33 cellular contexts compared by ENCODE assay signal in genomic region chr14:68418192-68419118, GRCh38.
A peak's percentile ranks its signal among the peaks of the same experiment; 100 is the strongest.
DNase-seq lines count a peak whose midpoint lies in the region; ATAC-seq, FAIRE-seq and TF ChIP-seq lines count a peak whose summit lies in the region.
"Had no signal": no experiment of that assay in that cellular context is flagged by ENCODE, and none has a peak within 500 bp of the region (broad histone marks: within the 10 kb centered on the region; RNA-seq: fewer than 3 reads in every experiment).

No MANE protein-coding gene starts in this region.

- H4K20me1 ChIP-seq in K562 (replicated peaks; ENCODE audit: control insufficient read depth, insufficient read depth, low read length): no peaks in the 10 kb centered on the region

- no peak for ATAC-seq in K562
- ATAC-seq in activated T-helper 17 cell treated with anti-CD3 and anti-CD28 coated beads, Interleukin-2, amount 50 U/mL, for 72 hours (replicated peaks): no peak
- ATAC-seq: foreskin keratinocyte; left ventricle myocardium superior; naive thymus-derived CD8-positive, alpha-beta T cell; PC-3 had no signal

- TF ChIP-seq RAD21 in K562 (CRISPR knock-in tag; conservative IDR thresholded peaks at IDR 0.05 in 1 of 2, IDR thresholded peaks at IDR 0.05 in 1 of 2): no peak

- H3K4me3 ChIP-seq in K562 (no peak overlapping the region), ovary (no peak overlapping the region), urinary bladder (ENCODE audit: low read depth, low read length) (no peak overlapping the region), mesendoderm (ENCODE audit: low read length) (no peak overlapping the region)
- H3K4me3 ChIP-seq: esophagus squamous epithelium, thoracic aorta had no signal

- DNase-seq in GM19239 (ENCODE audit: insufficient read length, low spot score) (no peak), K562 (ENCODE audit: extremely low read depth in 1 of 4, low spot score in 3 of 4) (no peak), ovary (no peak), mesendoderm (no peak), NCI-H1930 (lab: John Stamatoyannopoulos, UW) (no peak)
- DNase-seq: activated CD4-positive, alpha-beta T cell treated with anti-CD3 and anti-CD28 coated beads, Interleukin-2, amount 50 U/mL, for 1 hour; activated CD4-positive, CD25-positive, alpha-beta regulatory T cell; activated naive CD4-positive, alpha-beta T cell; activated T-cell treated with anti-CD3 and anti-CD28 coated beads, Interleukin-2, amount 50 U/mL, for 48 hours; C1 segment of cervical spinal cord; Caco-2; DMS53; esophagus squamous epithelium; GOT3; head of caudate nucleus; islet precursor cell; left ventricle myocardium superior; naive thymus-derived CD8-positive, alpha-beta T cell; NCI-H1105; NCI-H187; NCI-H2227 treated with DMSO at 0.1 percent for 48 hours; NCI-H526 treated with DMSO at 0.1 percent for 48 hours; PC-3; retina; SK-N-SH had no signal

- no peaks in the 10 kb centered on the region for H3K36me3 ChIP-seq in K562 (ENCODE audit: control insufficient read depth, insufficient read depth, low read length)
- H3K36me3 ChIP-seq in ovary: no peaks in the 10 kb centered on the region
- H3K36me3 ChIP-seq in urinary bladder (ENCODE audit: insufficient read depth): no peaks in the 10 kb centered on the region
- H3K36me3 ChIP-seq in mesendoderm (ENCODE audit: control insufficient read depth, insufficient read depth, low read length): no peaks in the 10 kb centered on the region
- H3K36me3 ChIP-seq: esophagus squamous epithelium, thoracic aorta had no signal

- no peak overlapping the region for H2BK5ac ChIP-seq in mesendoderm (ENCODE audit: low read length)

- no peak overlapping the region for H3K4ac ChIP-seq in mesendoderm (ENCODE audit: low read depth, low read length)

- TF ChIP-seq EP300 in K562 (IDR thresholded peaks at IDR 0.05; ENCODE audit: low read length) (no peak), ovary (IDR thresholded peaks at IDR 0.05) (no peak)

- H3K79me2 ChIP-seq in K562 (ENCODE audit: control insufficient read depth, insufficient read depth, low read length): no peaks in the 10 kb centered on the region
- no peaks in the 10 kb centered on the region for H3K79me2 ChIP-seq in mesendoderm (ENCODE audit: control insufficient read depth, insufficient read depth, low read length)

- no peak for TF ChIP-seq CTCF in K562 (IDR thresholded peaks at IDR 0.05 in 2 of 3, conservative IDR thresholded peaks at IDR 0.05 in 1 of 3; ENCODE audit: insufficient read depth in 2 of 3, low read depth in 1 of 3, low read length in 3 of 3)
- TF ChIP-seq CTCF in ovary (IDR thresholded peaks at IDR 0.05): no peak

- no peaks in the 10 kb centered on the region for H3K9me1 ChIP-seq in K562 (ENCODE audit: control insufficient read depth, insufficient read depth, low read length)

- no peaks in the 10 kb centered on the region for H3K36me3 Mint-ChIP-seq in activated T-helper 17 cell treated with anti-CD3 and anti-CD28 coated beads, Interleukin-2, amount 50 U/mL, for 72 hours (ENCODE audit: low read depth)

- no peak overlapping the region for H3K4me3 Mint-ChIP-seq in activated T-helper 17 cell treated with anti-CD3 and anti-CD28 coated beads, Interleukin-2, amount 50 U/mL, for 72 hours
- H3K4me3 Mint-ChIP-seq: naive thymus-derived CD8-positive, alpha-beta T cell; stimulated activated naive CD8-positive, alpha-beta T cell treated with anti-CD3 and anti-CD28 coated beads, Interleukin-15, Interleukin-2, amounts not matched to agents 100 ng/mL and 50 ng/mL, for 24 hours; T-helper 1 cell treated with Interleukin-12 subunit alpha and Interleukin-12 subunit beta and Interleukin-4 antibody, amounts not matched to agents 30 μg/mL and 1 μg/mL, for 36 hours had no signal

- in situ Hi-C loops in K562 (cut with MboI): no loop called here

- FAIRE-seq in GM19239 (lab: Jason Lieb, UNC) (peak; percentile 66), K562 (lab: Jason Lieb, UNC) (no peak)
- FAIRE-seq: G401.6 had no signal

- no peak overlapping the region for H2BK120ac ChIP-seq in mesendoderm (ENCODE audit: low read depth, low read length)

- H3K4me1 Mint-ChIP-seq in activated T-helper 17 cell treated with anti-CD3 and anti-CD28 coated beads, Interleukin-2, amount 50 U/mL, for 72 hours: peaks cover 6% of the 10 kb centered on the region

- H2BK15ac ChIP-seq in mesendoderm (replicated peaks; ENCODE audit: low read depth): no peak overlapping the region

- no peak overlapping the region for H3K27ac Mint-ChIP-seq in activated T-helper 17 cell treated with anti-CD3 and anti-CD28 coated beads, Interleukin-2, amount 50 U/mL, for 72 hours
- H3K27ac Mint-ChIP-seq: IgD-negative memory B cell; stimulated activated naive CD8-positive, alpha-beta T cell treated with anti-CD3 and anti-CD28 coated beads, Interleukin-15, Interleukin-2, amounts not matched to agents 100 ng/mL and 50 ng/mL, for 24 hours; T-helper 1 cell treated with Interleukin-12 subunit alpha and Interleukin-12 subunit beta and Interleukin-4 antibody, amounts not matched to agents 30 μg/mL and 1 μg/mL, for 36 hours had no signal

- no peak overlapping the region for H4K8ac ChIP-seq in mesendoderm (ENCODE audit: low read depth, low read length)

- H3K9me3 ChIP-seq in K562 (replicated peaks; ENCODE audit: control insufficient read depth, insufficient read depth, low read depth, low read length) (no peaks in the 10 kb centered on the region), ovary (no peaks in the 10 kb centered on the region)
- H3K9me3 ChIP-seq: Caco-2, esophagus squamous epithelium, SK-N-SH, thoracic aorta had no signal

- no peaks in the 10 kb centered on the region for H3K79me1 ChIP-seq in mesendoderm (ENCODE audit: low read length)

- CTCF ChIA-PET in K562 (lab: Yijun Ruan, JAX; ENCODE audit: low intra/inter-chr PET ratio): no interaction called here

- TF ChIP-seq POLR2A in K562 (conservative IDR thresholded peaks at IDR 0.05) (no peak), ovary (IDR thresholded peaks at IDR 0.05) (no peak)

- intact Hi-C loops in K562 (cut with micrococcal nuclease) (no loop called here), ovary (cut with DNase I) (loop anchor here in 1 of 4 donors (10.0 kb wide), 1 partner anchor 96 kb away; no protein-coding TSS in a partner anchor)

- WGBS in K562 (ENCODE audit: insufficient coverage, low coverage, missing lambda C conversion rate): 83% methylated on average over 2 of the region's 3 CpGs
- 35 to 43% (median 40%) methylated on average over 3 of the region's 3 CpGs for WGBS in ovary, 3 donors
- 75% methylated on average over 3 of the region's 3 CpGs for WGBS in urinary bladder
- no CpG with 5 or more reads among the region's 3 CpGs for WGBS in mesendoderm (ENCODE audit: extremely low coverage, insufficient coverage, low lambda C conversion rate)

- H3K23ac ChIP-seq in mesendoderm (ENCODE audit: low read length): no peak overlapping the region

- no peak overlapping the region for H2AK5ac ChIP-seq in mesendoderm (ENCODE audit: low read length)

- H3K18ac ChIP-seq in mesendoderm (ENCODE audit: low read length): no peak overlapping the region

- H3K27ac ChIP-seq in K562 (ENCODE audit: extremely low read depth, low read depth, low read length) (no peak overlapping the region), ovary (peak overlapping the region; percentile 50 to 58), urinary bladder (ENCODE audit: low read depth) (peak overlapping the region; percentile 6), mesendoderm (ENCODE audit: low read depth, low read length) (no peak overlapping the region)
- H3K27ac ChIP-seq: foreskin keratinocyte, thoracic aorta had no signal

- H3K9ac ChIP-seq in K562 (ENCODE audit: insufficient read depth in 1 of 2, low read depth in 2 of 2, low read length in 2 of 2) (no peak overlapping the region), mesendoderm (ENCODE audit: low read length) (no peak overlapping the region)
- H3K9ac ChIP-seq: SK-N-SH had no signal

- H3K56ac ChIP-seq in mesendoderm (ENCODE audit: low read length): no peak overlapping the region

- H3K4me1 ChIP-seq in K562 (replicated peaks in 1 of 2; ENCODE audit: control insufficient read depth in 2 of 2, insufficient read depth in 2 of 2, low read length in 2 of 2): peaks cover 0 to 3% of the 10 kb centered on the region in 2 experiments; a peak in 3 of 5 replicates
- peaks cover 28% of the 10 kb centered on the region for H3K4me1 ChIP-seq in ovary (ENCODE audit: insufficient read depth)
- no peaks in the 10 kb centered on the region for H3K4me1 ChIP-seq in urinary bladder (ENCODE audit: insufficient read depth)
- peaks cover 2% of the 10 kb centered on the region for H3K4me1 ChIP-seq in mesendoderm (ENCODE audit: control insufficient read depth, low read depth, low read length)

- no peak overlapping the region for H4K5ac ChIP-seq in mesendoderm (ENCODE audit: low read length)

- H3K27me3 ChIP-seq in K562 (ENCODE audit: control insufficient read depth in 2 of 2, insufficient read depth in 2 of 2, low read length in 2 of 2) (no peaks in the 10 kb centered on the region), ovary (no peaks in the 10 kb centered on the region), mesendoderm (ENCODE audit: insufficient read depth, low read length, poor library complexity) (no peaks in the 10 kb centered on the region)
- H3K27me3 ChIP-seq: esophagus squamous epithelium, foreskin keratinocyte had no signal

- BruUV-seq in K562 (replicated peaks; lab: Mats Ljungman, UMichigan): no TSS peak

- no peaks in the 10 kb centered on the region for H3K27me3 Mint-ChIP-seq in activated T-helper 17 cell treated with anti-CD3 and anti-CD28 coated beads, Interleukin-2, amount 50 U/mL, for 72 hours
- H3K27me3 Mint-ChIP-seq: IgD-negative memory B cell; naive thymus-derived CD8-positive, alpha-beta T cell; stimulated activated naive CD8-positive, alpha-beta T cell treated with anti-CD3 and anti-CD28 coated beads, Interleukin-15, Interleukin-2, amounts not matched to agents 100 ng/mL and 50 ng/mL, for 24 hours had no signal

- no peak overlapping the region for H2AFZ ChIP-seq in K562 (ENCODE audit: low read depth, low read length)

- POLR2A ChIA-PET in K562 (lab: Yijun Ruan, JAX): interaction anchor here (1.3 kb wide), 1 partner anchor 15 kb away, joined by 3 read pairs; no protein-coding TSS in a partner anchor

- H3K4me2 ChIP-seq in K562 (ENCODE audit: insufficient read depth, low read length) (no peak overlapping the region), mesendoderm (ENCODE audit: low read length) (no peak overlapping the region)
- H3K4me2 ChIP-seq: SK-N-SH had no signal

- no peaks in the 10 kb centered on the region for H3K9me3 Mint-ChIP-seq in activated T-helper 17 cell treated with anti-CD3 and anti-CD28 coated beads, Interleukin-2, amount 50 U/mL, for 72 hours
- H3K9me3 Mint-ChIP-seq: IgD-negative memory B cell; naive thymus-derived CD8-positive, alpha-beta T cell; stimulated activated naive CD8-positive, alpha-beta T cell treated with anti-CD3 and anti-CD28 coated beads, Interleukin-15, Interleukin-2, amounts not matched to agents 100 ng/mL and 50 ng/mL, for 24 hours; T-helper 1 cell treated with Interleukin-12 subunit alpha and Interleukin-12 subunit beta and Interleukin-4 antibody, amounts not matched to agents 30 μg/mL and 1 μg/mL, for 36 hours had no signal

TF ChIP-seq in K562, 482 proteins besides CTCF, POLR2A, EP300 and RAD21 (continues in another document):
- TF ChIP-seq ZNF316 (IDR thresholded peaks at IDR 0.05) (peak; percentile 33; the same call in 1 of the 2 replicates), PTTG1 (tag; IDR thresholded peaks at IDR 0.05; ENCODE audit: low read depth) (no peak), ZNF24 (IDR thresholded peaks at IDR 0.05) (no peak), ZBTB17 (CRISPR knock-in tag; IDR thresholded peaks at IDR 0.05) (no peak), ZNF239 (CRISPR knock-in tag; IDR thresholded peaks at IDR 0.05) (no peak)

Comparison
In these comparisons a context has a peak if more than half of its experiments do, and no peak if none do; other contexts are left out.
1. H3K27ac ChIP-seq: peak in ovary (2 of 2) and urinary bladder (single experiment); none in K562 (single experiment) and mesendoderm (single experiment).